8 cellular contexts compared by ENCODE assay signal in the genomic region with DNA sequence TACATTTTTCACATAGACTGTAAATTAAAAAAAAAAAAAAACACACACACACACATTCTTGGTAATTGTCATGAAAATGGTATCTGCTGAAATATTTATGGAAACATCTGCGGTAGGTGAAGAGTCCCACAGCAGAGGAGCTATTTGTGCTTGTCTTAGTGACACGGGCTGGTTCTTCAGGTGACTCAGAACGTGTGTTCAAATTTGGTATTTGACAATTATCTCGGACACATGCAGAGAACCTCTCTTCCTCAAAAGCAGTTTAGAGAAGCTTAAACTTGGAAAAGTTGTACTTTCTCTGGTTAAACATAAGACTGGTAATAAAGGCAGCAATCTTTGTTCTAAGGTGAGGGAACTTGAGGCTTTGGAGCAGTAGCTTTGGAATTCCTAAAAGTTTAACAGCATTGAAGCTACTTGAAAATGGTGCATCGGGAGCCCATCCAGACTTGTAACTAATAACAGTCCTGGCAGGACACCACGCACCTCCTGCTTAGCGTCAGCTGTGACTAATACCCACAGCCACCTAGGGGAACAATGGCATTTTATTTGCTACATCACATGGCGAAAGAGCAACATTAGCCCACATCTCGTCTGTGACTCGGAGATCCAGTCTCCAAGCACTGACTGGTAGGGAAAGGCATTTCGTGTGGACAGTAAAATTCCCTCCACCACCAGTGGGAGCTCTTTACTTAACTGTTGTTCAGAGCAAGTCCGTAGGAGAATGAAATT.
DNase-seq lines count a peak whose midpoint lies in the region; ATAC-seq and TF ChIP-seq lines count a peak whose summit lies in the region.

No MANE protein-coding gene starts in this region.

- H3K27ac ChIP-seq in caudate nucleus (ENCODE audit: low read depth, low read length) (no peak overlapping the region), thoracic aorta (peak overlapping the region in 1 of 2 donors; percentile 31)

- no peak for TF ChIP-seq CTCF in activated CD8-positive, alpha-beta T cell treated with anti-CD3 and anti-CD28 coated beads for 36 hours (IDR thresholded peaks at IDR 0.05)
- TF ChIP-seq CTCF in thoracic aorta (IDR thresholded peaks at IDR 0.05): peak; percentile 68

- no peaks in the 10 kb centered on the region for H3K36me3 ChIP-seq in thoracic aorta

- H3K9me3 Mint-ChIP-seq in activated CD8-positive, alpha-beta T cell treated with anti-CD3 and anti-CD28 coated beads for 36 hours: no peaks in the 10 kb centered on the region
- no peaks in the 10 kb centered on the region for H3K9me3 Mint-ChIP-seq in activated CD8-positive, alpha-beta T cell treated with anti-CD3 and anti-CD28 coated beads, Interleukin-2, amount 10 ng/mL, durations not matched to agents 7 days and 5 days (ENCODE audit: insufficient read depth)

- no peak overlapping the region for H3K27ac Mint-ChIP-seq in activated CD8-positive, alpha-beta T cell treated with anti-CD3 and anti-CD28 coated beads for 36 hours
- no peak overlapping the region for H3K27ac Mint-ChIP-seq in activated CD8-positive, alpha-beta T cell treated with anti-CD3 and anti-CD28 coated beads, Interleukin-2, amount 10 ng/mL, durations not matched to agents 7 days and 5 days

- CTCF ChIA-PET in activated CD8-positive, alpha-beta T cell treated with anti-CD3 and anti-CD28 coated beads for 36 hours (lab: Charles Lee): interaction anchor here (0.8 to 1.6 kb wide), 4 partner anchors 10 to 1383 kb away, joined by 3 to 9 read pairs (median 3); no protein-coding TSS in a partner anchor
- CTCF ChIA-PET in activated CD8-positive, alpha-beta T cell treated with anti-CD3 and anti-CD28 coated beads, Interleukin-2, amount 10 ng/mL, durations not matched to agents 7 days and 5 days (lab: Charles Lee): no interaction called here

- DNase-seq in activated CD8-positive, alpha-beta T cell treated with anti-CD3 and anti-CD28 coated beads for 36 hours: peak; percentile 21
- no peak for DNase-seq in activated CD8-positive, alpha-beta T cell treated with anti-CD3 and anti-CD28 coated beads, Interleukin-2, amount 10 ng/mL, durations not matched to agents 7 days and 5 days
- peak; percentile 39 for DNase-seq in NCI-H460 (ENCODE audit: extremely low read depth, low read depth)
- peak in 57 of 61 donors; percentile 0 to 90 (median 57) for DNase-seq in caudate nucleus (lab: John Stamatoyannopoulos, UW)
- DNase-seq in kidney glomerular epithelial cell (lab: John Stamatoyannopoulos, UW): peak; percentile 94
- DNase-seq in thoracic aorta (ENCODE audit: low spot score): peak; percentile 57
- no peak for DNase-seq in stimulated activated naive CD4-positive, alpha-beta T cell treated with Interleukin-2 at 50 U/mL for 16 hours (lab: John Stamatoyannopoulos, UW)

- peak overlapping the region; percentile 26 for H3K4me3 ChIP-seq in thoracic aorta

- H3K36me3 Mint-ChIP-seq in activated CD8-positive, alpha-beta T cell treated with anti-CD3 and anti-CD28 coated beads for 36 hours (ENCODE audit: low read depth): no peaks in the 10 kb centered on the region
- H3K36me3 Mint-ChIP-seq in activated CD8-positive, alpha-beta T cell treated with anti-CD3 and anti-CD28 coated beads, Interleukin-2, amount 10 ng/mL, durations not matched to agents 7 days and 5 days (ENCODE audit: low read depth): no peaks in the 10 kb centered on the region

- H3K9me3 ChIP-seq in thoracic aorta: no peaks in the 10 kb centered on the region

- POLR2A ChIA-PET in activated CD8-positive, alpha-beta T cell treated with anti-CD3 and anti-CD28 coated beads for 36 hours (lab: Charles Lee): no interaction called here
- POLR2A ChIA-PET in activated CD8-positive, alpha-beta T cell treated with anti-CD3 and anti-CD28 coated beads, Interleukin-2, amount 10 ng/mL, durations not matched to agents 7 days and 5 days (lab: Charles Lee): no interaction called here

- H3K4me3 Mint-ChIP-seq in activated CD8-positive, alpha-beta T cell treated with anti-CD3 and anti-CD28 coated beads for 36 hours: no peak overlapping the region
- H3K4me3 Mint-ChIP-seq in activated CD8-positive, alpha-beta T cell treated with anti-CD3 and anti-CD28 coated beads, Interleukin-2, amount 10 ng/mL, durations not matched to agents 7 days and 5 days: no peak overlapping the region

- intact Hi-C loops in activated CD8-positive, alpha-beta T cell treated with anti-CD3 and anti-CD28 coated beads for 36 hours (cut with micrococcal nuclease): no loop called here

- no peaks in the 10 kb centered on the region for H3K27me3 ChIP-seq in thoracic aorta (replicated peaks; ENCODE audit: insufficient read depth)

- no peaks in the 10 kb centered on the region for H3K27me3 Mint-ChIP-seq in activated CD8-positive, alpha-beta T cell treated with anti-CD3 and anti-CD28 coated beads for 36 hours
- H3K27me3 Mint-ChIP-seq in activated CD8-positive, alpha-beta T cell treated with anti-CD3 and anti-CD28 coated beads, Interleukin-2, amount 10 ng/mL, durations not matched to agents 7 days and 5 days (ENCODE audit: low read depth): no peaks in the 10 kb centered on the region

- no peaks in the 10 kb centered on the region for H3K4me1 Mint-ChIP-seq in activated CD8-positive, alpha-beta T cell treated with anti-CD3 and anti-CD28 coated beads for 36 hours (ENCODE audit: low read depth)
- H3K4me1 Mint-ChIP-seq in activated CD8-positive, alpha-beta T cell treated with anti-CD3 and anti-CD28 coated beads, Interleukin-2, amount 10 ng/mL, durations not matched to agents 7 days and 5 days (ENCODE audit: low read depth): no peaks in the 10 kb centered on the region

- peaks cover 6 to 20% of the 10 kb centered on the region in 2 donors for H3K4me1 ChIP-seq in thoracic aorta (ENCODE audit: control insufficient read depth in 1 of 2, low read depth in 2 of 2)

- ATAC-seq in activated CD8-positive, alpha-beta T cell treated with anti-CD3 and anti-CD28 coated beads for 36 hours: no peak
- no peak for ATAC-seq in activated CD8-positive, alpha-beta T cell treated with anti-CD3 and anti-CD28 coated beads, Interleukin-2, amount 10 ng/mL, durations not matched to agents 7 days and 5 days
- ATAC-seq in thoracic aorta (ENCODE audit: insufficient number of reproducible peaks, low FRiP score, low read depth) (peak; percentile 88), HG02870 (IDR thresholded peaks at IDR 0.05; ENCODE audit: unreplicated experiment) (no peak)

Comparison
In these comparisons a context has a peak if more than half of its experiments do, and no peak if none do; other contexts are left out.
1. DNase-seq: peak in activated CD8-positive, alpha-beta T cell treated with anti-CD3 and anti-CD28 coated beads for 36 hours (single experiment), NCI-H460 (single experiment), caudate nucleus (57 of 61), kidney glomerular epithelial cell (single experiment) and thoracic aorta (single experiment); none in activated CD8-positive, alpha-beta T cell treated with anti-CD3 and anti-CD28 coated beads, Interleukin-2, amount 10 ng/mL, durations not matched to agents 7 days and 5 days (single experiment) and stimulated activated naive CD4-positive, alpha-beta T cell treated with Interleukin-2 at 50 U/mL for 16 hours (single experiment).